Comparison of ENCODE assay signal across 1 cellular context in the genomic region with DNA sequence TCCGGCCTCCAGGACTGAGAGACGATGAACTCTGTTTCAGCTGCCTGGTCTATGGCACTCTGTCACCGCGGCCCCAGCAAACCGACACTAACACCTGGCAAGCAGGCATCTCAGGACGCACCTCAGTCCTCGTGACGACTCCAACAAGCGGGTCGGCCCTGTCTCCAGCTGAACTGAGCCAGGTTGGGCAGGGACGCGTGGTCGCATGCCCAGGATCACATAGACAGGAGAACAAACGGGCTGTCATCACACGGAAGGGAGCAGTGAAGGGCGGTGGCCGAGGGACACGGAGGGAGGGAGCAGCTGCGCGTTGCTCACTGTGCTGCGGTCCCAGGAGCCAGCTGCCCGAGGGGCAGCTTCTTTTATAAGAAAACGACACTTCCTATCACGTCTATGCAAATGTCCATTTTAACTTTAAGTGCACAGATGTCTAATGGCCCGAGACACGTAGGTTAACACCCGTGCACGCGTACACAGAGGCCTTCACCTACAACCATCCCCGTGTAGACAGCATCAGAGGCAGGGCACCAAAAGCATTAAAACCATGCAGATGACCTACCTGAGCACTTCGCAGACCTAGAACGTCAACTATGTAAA.
A peak's percentile ranks its signal among the peaks of the same experiment; 100 is the strongest.
TF ChIP-seq lines count a peak whose summit lies in the region.

No MANE protein-coding gene starts in this region.

TF ChIP-seq in HepG2, 621 proteins besides CTCF, POLR2A, EP300 and RAD21:
- TF ChIP-seq NFYB (CRISPR knock-in tag; IDR thresholded peaks at IDR 0.05) (no peak), PRPF4 (IDR thresholded peaks at IDR 0.05; ENCODE audit: low read depth, low read length, poor library complexity, severe bottlenecking) (peak; percentile 42), ZFP90 (CRISPR knock-in tag; IDR thresholded peaks at IDR 0.05; ENCODE audit: borderline replicate concordance) (no peak), ARNT2 (CRISPR knock-in tag; IDR thresholded peaks at IDR 0.05; ENCODE audit: low read depth) (no peak), XBP1 (CRISPR knock-in tag; IDR thresholded peaks at IDR 0.05) (no peak), ZBTB38 (CRISPR knock-in tag; IDR thresholded peaks at IDR 0.05) (0 out of 2 replicates have a peak, but pooled peaks have one; percentile 39), PHF8 (CRISPR knock-in tag; IDR thresholded peaks at IDR 0.05) (no peak)
